23 cellular contexts compared by ENCODE assay signal in the genomic region with DNA sequence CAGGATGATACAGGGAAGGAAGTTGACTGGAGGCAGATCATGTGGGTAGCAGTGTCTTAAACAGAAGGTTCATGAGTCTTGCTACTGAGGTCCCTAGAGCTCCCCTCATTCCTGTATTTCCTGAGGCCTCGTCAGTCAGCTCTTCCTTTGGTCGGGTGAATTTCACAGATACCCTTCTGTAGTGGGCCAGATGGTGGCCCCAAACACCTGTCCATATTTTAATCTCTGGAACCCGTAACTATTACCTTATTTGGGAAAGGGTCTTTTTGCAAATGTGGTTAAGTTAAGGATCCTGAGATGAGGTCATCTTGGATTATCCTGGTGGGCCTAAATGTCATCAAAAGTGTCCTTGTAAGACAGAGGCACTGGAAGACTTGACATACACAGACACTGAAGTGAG. TPM values are rescaled to one million over a fixed set of nuclear protein-coding genes. Genes with fewer than 3 reads are reported as not detected.
A peak's percentile ranks its signal among the peaks of the same experiment; 100 is the strongest.
DNase-seq lines count a peak whose midpoint lies in the region; ATAC-seq lines count a peak whose summit lies in the region.
"Had no signal": no experiment of that assay in that cellular context is flagged by ENCODE, and none has a peak within 500 bp of the region (broad histone marks: within the 10 kb centered on the region; RNA-seq: fewer than 3 reads in every experiment).

No MANE protein-coding gene starts in this region.

- no peak overlapping the region for H3K27ac ChIP-seq in BLaER1 treated with 17β-estradiol and CSF1 and Interleukin-3, amounts not matched to agents 10 nM and 100 nM
- H3K27ac ChIP-seq: 22Rv1, C4-2B, RWPE1 had no signal

- H3K36me3 Mint-ChIP-seq in activated T-helper 17 cell treated with anti-CD3 and anti-CD28 coated beads, Interleukin-2, amount 50 U/mL, for 72 hours (ENCODE audit: low read depth) = peaks cover 25% of the 10 kb centered on the region
- peaks cover 6% of the 10 kb centered on the region for H3K36me3 Mint-ChIP-seq in natural killer cell treated with Interleukin-12 subunit alpha and Interleukin-12 subunit beta and Interleukin-15 and Interleukin-18, amount 100 ng/mL, for 72 hours

- no peak overlapping the region for H3K4me3 ChIP-seq in BLaER1 treated with 17β-estradiol and CSF1 and Interleukin-3, amounts not matched to agents 10 nM and 100 nM
- H3K4me3 ChIP-seq: GM12878 had no signal

- H4K20me1 ChIP-seq in BLaER1 treated with 17β-estradiol and CSF1 and Interleukin-3, amounts not matched to agents 10 nM and 100 nM = peaks cover 0 to 4% (median 0%) of the 10 kb centered on the region in 11 experiments; a peak in 1 of 22 replicates

- no peak overlapping the region for H3K9ac ChIP-seq in BLaER1 treated with 17β-estradiol and CSF1 and Interleukin-3, amounts not matched to agents 10 nM and 100 nM
- H3K9ac ChIP-seq: SK-N-SH had no signal

- peaks cover 0 to 10% (median 2%) of the 10 kb centered on the region in 11 experiments; a peak in 7 of 22 replicates for H3K36me3 ChIP-seq in BLaER1 treated with 17β-estradiol and CSF1 and Interleukin-3, amounts not matched to agents 10 nM and 100 nM

- no peaks in the 10 kb centered on the region for H3K4me1 Mint-ChIP-seq in activated T-helper 17 cell treated with anti-CD3 and anti-CD28 coated beads, Interleukin-2, amount 50 U/mL, for 72 hours
- H3K4me1 Mint-ChIP-seq in natural killer cell treated with Interleukin-12 subunit alpha and Interleukin-12 subunit beta and Interleukin-15 and Interleukin-18, amount 100 ng/mL, for 72 hours (ENCODE audit: low read depth in 2 of 2) = peaks cover 10 to 28% of the 10 kb centered on the region in 2 donors

- no peak for ATAC-seq in activated T-helper 17 cell treated with anti-CD3 and anti-CD28 coated beads, Interleukin-2, amount 50 U/mL, for 72 hours (replicated peaks)
- ATAC-seq in natural killer cell treated with Interleukin-12 subunit alpha and Interleukin-12 subunit beta and Interleukin-15 and Interleukin-18, amount 100 ng/mL, for 72 hours = no peak
- ATAC-seq: GM12878, PC-3 had no signal

- H3K4me2 ChIP-seq in BLaER1 treated with 17β-estradiol and CSF1 and Interleukin-3, amounts not matched to agents 10 nM and 100 nM = peak overlapping the region in 9 of 11 experiments; percentile 15 to 61 (median 42); a peak in 15 of 22 replicates
- H3K4me2 ChIP-seq: SK-N-SH had no signal

- no peaks in the 10 kb centered on the region for H3K9me3 ChIP-seq in BLaER1 treated with 17β-estradiol and CSF1 and Interleukin-3, amounts not matched to agents 10 nM and 100 nM (replicated peaks in 1 of 11)
- H3K9me3 ChIP-seq: SK-N-SH had no signal

- H3K4me3 Mint-ChIP-seq in activated T-helper 17 cell treated with anti-CD3 and anti-CD28 coated beads, Interleukin-2, amount 50 U/mL, for 72 hours = no peak overlapping the region
- no peak overlapping the region for H3K4me3 Mint-ChIP-seq in natural killer cell treated with Interleukin-12 subunit alpha and Interleukin-12 subunit beta and Interleukin-15 and Interleukin-18, amount 100 ng/mL, for 72 hours

- H3K9me3 Mint-ChIP-seq in activated T-helper 17 cell treated with anti-CD3 and anti-CD28 coated beads, Interleukin-2, amount 50 U/mL, for 72 hours = no peaks in the 10 kb centered on the region
- H3K9me3 Mint-ChIP-seq in natural killer cell treated with Interleukin-12 subunit alpha and Interleukin-12 subunit beta and Interleukin-15 and Interleukin-18, amount 100 ng/mL, for 72 hours = no peaks in the 10 kb centered on the region

- H3K27me3 Mint-ChIP-seq in activated T-helper 17 cell treated with anti-CD3 and anti-CD28 coated beads, Interleukin-2, amount 50 U/mL, for 72 hours = peaks cover under 1% of the 10 kb centered on the region
- no peaks in the 10 kb centered on the region for H3K27me3 Mint-ChIP-seq in natural killer cell treated with Interleukin-12 subunit alpha and Interleukin-12 subunit beta and Interleukin-15 and Interleukin-18, amount 100 ng/mL, for 72 hours

- H3K27me3 ChIP-seq in BLaER1 treated with 17β-estradiol and CSF1 and Interleukin-3, amounts not matched to agents 10 nM and 100 nM = no peaks in the 10 kb centered on the region

- DNase-seq in DMS 273 (lab: John Stamatoyannopoulos, UW; ENCODE audit: unreplicated experiment) = peak; percentile 51
- no peak for DNase-seq in DMS 273 treated with DMSO at 0.1 percent for 48 hours (lab: John Stamatoyannopoulos, UW)
- DNase-seq in natural killer cell treated with Interleukin-12 subunit alpha and Interleukin-12 subunit beta and Interleukin-15 and Interleukin-18, amount 100 ng/mL, for 72 hours (ENCODE audit: low spot score) = no peak
- DNase-seq in OCI-M2 (lab: John Stamatoyannopoulos, UW; ENCODE audit: unreplicated experiment) = no peak
- DNase-seq in glomerular visceral epithelial cell (ENCODE audit: extremely low spot score) = no peak
- DNase-seq in NCI-H2081 (lab: John Stamatoyannopoulos, UW) = no peak
- DNase-seq: ACHN, DMS79 treated with DMSO at 0.1 percent for 48 hours, H7, KG1, NCI-H1105, NCI-H146, NCI-H2029, NCI-H524 treated with DMSO at 0.1 percent for 48 hours, PC-3, SHP77 treated with DMSO at 0.1 percent for 48 hours, SK-N-SH had no signal

- H3K27ac Mint-ChIP-seq in activated T-helper 17 cell treated with anti-CD3 and anti-CD28 coated beads, Interleukin-2, amount 50 U/mL, for 72 hours = peak overlapping the region; percentile 70
- peak overlapping the region; percentile 14 to 42 for H3K27ac Mint-ChIP-seq in natural killer cell treated with Interleukin-12 subunit alpha and Interleukin-12 subunit beta and Interleukin-15 and Interleukin-18, amount 100 ng/mL, for 72 hours

- H3K4me1 ChIP-seq in BLaER1 treated with 17β-estradiol and CSF1 and Interleukin-3, amounts not matched to agents 10 nM and 100 nM = peaks cover 7 to 17% (median 13%) of the 10 kb centered on the region in 10 experiments; a peak in 17 of 20 replicates

RNA-seq across cellular contexts. Expression of a gene that starts 9.6 kb away (rescaled TPM):
- under 1 TPM; 0.15 to 0.24 TPM for total RNA-seq in activated T-helper 17 cell treated with anti-CD3 and anti-CD28 coated beads, Interleukin-2, amount 50 U/mL, for 72 hours
- under 1 TPM; 0.24 to 0.33 TPM for total RNA-seq in natural killer cell treated with Interleukin-12 subunit alpha and Interleukin-12 subunit beta and Interleukin-15 and Interleukin-18, amount 100 ng/mL, for 72 hours
- total RNA-seq: GM12878, PC-3 had no signal

RNA-seq across cellular contexts. Expression of a gene that starts 23.6 kb away (rescaled TPM):
- total RNA-seq in activated T-helper 17 cell treated with anti-CD3 and anti-CD28 coated beads, Interleukin-2, amount 50 U/mL, for 72 hours = 1 to 10 TPM in 1 of 2 donors, not detected in 1; 5.4 TPM
- not detected for total RNA-seq in natural killer cell treated with Interleukin-12 subunit alpha and Interleukin-12 subunit beta and Interleukin-15 and Interleukin-18, amount 100 ng/mL, for 72 hours
- total RNA-seq: GM12878, H7, PC-3 had no signal

RNA-seq across cellular contexts. Expression of a gene that starts 32.9 kb away (rescaled TPM):
- total RNA-seq in activated T-helper 17 cell treated with anti-CD3 and anti-CD28 coated beads, Interleukin-2, amount 50 U/mL, for 72 hours = not detected
- not detected for total RNA-seq in natural killer cell treated with Interleukin-12 subunit alpha and Interleukin-12 subunit beta and Interleukin-15 and Interleukin-18, amount 100 ng/mL, for 72 hours
- total RNA-seq: GM12878, H7, PC-3 had no signal
